ENCODE assay signal across 8 cellular contexts in the genomic region with DNA sequence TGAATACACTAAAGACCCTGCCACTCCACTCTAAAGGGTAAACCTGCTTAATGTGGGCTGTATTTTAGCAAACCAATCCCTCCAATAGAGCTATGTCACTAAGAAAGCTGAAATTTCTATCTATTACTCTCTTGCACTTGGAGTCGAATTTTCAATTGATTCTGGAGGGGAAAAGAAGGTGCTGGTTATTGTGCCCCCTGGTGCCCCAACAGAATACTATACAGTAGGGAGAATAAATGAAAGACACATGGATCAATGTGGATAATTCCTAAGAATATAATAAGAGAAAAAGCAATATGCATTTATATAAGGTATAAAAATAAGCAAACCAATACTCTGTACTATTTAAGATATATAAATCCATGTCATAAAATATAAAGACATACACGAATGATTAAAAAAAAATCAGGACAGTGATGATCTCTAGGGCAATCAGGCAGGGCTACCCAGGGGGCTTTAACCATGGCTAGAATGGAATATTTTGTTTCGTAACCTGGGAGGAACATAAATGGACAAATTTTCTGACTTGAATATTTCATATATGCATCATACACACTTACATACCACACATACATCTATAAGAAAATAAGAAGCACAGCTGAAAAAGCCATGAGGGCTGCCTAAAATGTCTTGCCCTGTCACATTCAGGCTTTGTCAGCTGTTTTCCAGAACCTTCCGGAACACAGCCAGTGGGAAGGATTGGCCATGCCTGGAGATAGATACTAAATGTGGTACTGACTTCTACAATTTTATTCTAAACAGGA. TPM values are rescaled to one million over a fixed set of nuclear protein-coding genes. Genes with fewer than 3 reads are reported as not detected.
DNase-seq lines count a peak whose midpoint lies in the region; ATAC-seq, FAIRE-seq and TF ChIP-seq lines count a peak whose summit lies in the region.

No MANE protein-coding gene starts in this region.

- CTCF ChIA-PET in A673 (lab: Charles Lee) = interaction anchor here (0.6 to 1.0 kb wide), 2 partner anchors 406 to 859 kb away, joined by 3 to 4 read pairs; no protein-coding TSS in a partner anchor
- CTCF ChIA-PET in endothelial cell of umbilical vein (lab: Charles Lee) = interaction anchor here (0.5 to 2.2 kb wide), 9 partner anchors 9 to 873 kb away, joined by 3 to 22 read pairs (median 4); no protein-coding TSS in a partner anchor

- intact Hi-C loops in A673 (cut with micrococcal nuclease; ENCODE audit: unreplicated experiment) (no loop called here), endothelial cell of umbilical vein (cut with micrococcal nuclease) (loop anchor here (1.0 kb wide), 1 partner anchor 860 kb away; no protein-coding TSS in a partner anchor)

- ATAC-seq in GM21619 (IDR thresholded peaks at IDR 0.05; ENCODE audit: unreplicated experiment) = no peak
- ATAC-seq in stimulated activated memory B cell treated with anti-CD40 and anti-IgM and Interleukin-4, amounts not matched to agents 10 μg/mL and 1 μg/mL and 100 μg/mL, for 72 hours = no peak

- FAIRE-seq in G401.6 (lab: Jason Lieb, UNC) (peak; percentile 49), endothelial cell of umbilical vein (lab: Jason Lieb, UNC) (peak; percentile 38)

- H3K27me3 Mint-ChIP-seq in progenitor cell of endocrine pancreas = no peaks in the 10 kb centered on the region
- no peaks in the 10 kb centered on the region for H3K27me3 Mint-ChIP-seq in stimulated activated memory B cell treated with anti-CD40 and anti-IgM and Interleukin-4, amounts not matched to agents 10 μg/mL and 1 μg/mL and 100 μg/mL, for 72 hours

- H3K27ac ChIP-seq in A673 (ENCODE audit: low read depth, low read length, poor library complexity, severe bottlenecking) (no peak overlapping the region), endothelial cell of umbilical vein (ENCODE audit: insufficient read depth, low read depth, low read length) (no peak overlapping the region)

- H3K9me1 ChIP-seq in endothelial cell of umbilical vein (replicated peaks; ENCODE audit: control insufficient read depth, extremely low read depth, insufficient read depth, low read length) = no peaks in the 10 kb centered on the region

- no peaks in the 10 kb centered on the region for H4K20me1 ChIP-seq in endothelial cell of umbilical vein (replicated peaks; ENCODE audit: control insufficient read depth, extremely low read depth, insufficient read depth, low read length)

- TF ChIP-seq CTCF in A673 (conservative IDR thresholded peaks at IDR 0.05; ENCODE audit: low read depth, low read length) (peak; percentile 57), endothelial cell of umbilical vein (IDR thresholded peaks at IDR 0.05; ENCODE audit: extremely low read depth in 1 of 2, insufficient read depth in 1 of 2, low read depth in 1 of 2, low read length in 2 of 2) (peak; percentile 27 to 32), progenitor cell of endocrine pancreas (IDR thresholded peaks at IDR 0.05; ENCODE audit: unreplicated experiment) (peak; percentile 63)

- H2AFZ ChIP-seq in endothelial cell of umbilical vein (ENCODE audit: low read depth, low read length) = no peak overlapping the region

- H3K4me1 Mint-ChIP-seq in progenitor cell of endocrine pancreas (ENCODE audit: low read depth) = no peaks in the 10 kb centered on the region
- H3K4me1 Mint-ChIP-seq in stimulated activated memory B cell treated with anti-CD40 and anti-IgM and Interleukin-4, amounts not matched to agents 10 μg/mL and 1 μg/mL and 100 μg/mL, for 72 hours = no peaks in the 10 kb centered on the region

- H3K4me3 ChIP-seq in A673 (ENCODE audit: low read depth, low read length, poor library complexity, severe bottlenecking) (no peak overlapping the region), endothelial cell of umbilical vein (replicated peaks in 1 of 3; ENCODE audit: insufficient read depth in 1 of 3, low read depth in 1 of 3, low read length in 3 of 3) (no peak overlapping the region)

- H3K4me1 ChIP-seq in A673 (ENCODE audit: insufficient read depth, low read length, poor library complexity, severe bottlenecking) (no peaks in the 10 kb centered on the region), endothelial cell of umbilical vein (ENCODE audit: control insufficient read depth, extremely low read depth, insufficient read depth, low read length) (no peaks in the 10 kb centered on the region)

- H3K27ac Mint-ChIP-seq in progenitor cell of endocrine pancreas = no peak overlapping the region
- H3K27ac Mint-ChIP-seq in stimulated activated memory B cell treated with anti-CD40 and anti-IgM and Interleukin-4, amounts not matched to agents 10 μg/mL and 1 μg/mL and 100 μg/mL, for 72 hours = no peak overlapping the region

- no peak overlapping the region for H3K4me3 Mint-ChIP-seq in progenitor cell of endocrine pancreas (ENCODE audit: low read depth)
- H3K4me3 Mint-ChIP-seq in stimulated activated memory B cell treated with anti-CD40 and anti-IgM and Interleukin-4, amounts not matched to agents 10 μg/mL and 1 μg/mL and 100 μg/mL, for 72 hours = no peak overlapping the region

- H3K79me2 ChIP-seq in endothelial cell of umbilical vein (ENCODE audit: control insufficient read depth, insufficient read depth, low read length) = no peaks in the 10 kb centered on the region

- no peak overlapping the region for H3K4me2 ChIP-seq in endothelial cell of umbilical vein (ENCODE audit: insufficient read depth, low read length)

- no peaks in the 10 kb centered on the region for H3K27me3 ChIP-seq in A673 (replicated peaks; ENCODE audit: insufficient read depth, low read depth, low read length, poor library complexity)
- no peaks in the 10 kb centered on the region for H3K27me3 ChIP-seq in endothelial cell of umbilical vein (ENCODE audit: control insufficient read depth in 2 of 2, insufficient read depth in 2 of 2, low read length in 2 of 2)

- dilution Hi-C loops in endothelial cell of umbilical vein (cut with MboI; ENCODE audit: extremely low pct_ligation_motif_present, low sequenced_read_pairs) = no loop called here

- no peak for TF ChIP-seq POLR2A in endothelial cell of umbilical vein (IDR thresholded peaks at IDR 0.05; ENCODE audit: low read depth, low read length)

- H3K9me3 ChIP-seq in A673 (ENCODE audit: low read depth, low read length, poor library complexity, severe bottlenecking) (no peaks in the 10 kb centered on the region), endothelial cell of umbilical vein (replicated peaks; ENCODE audit: control insufficient read depth, insufficient read depth, low read length) (no peaks in the 10 kb centered on the region)

- BruUV-seq in A673 (replicated peaks; lab: Mats Ljungman, UMichigan) (no TSS peak), endothelial cell of umbilical vein (replicated peaks; lab: Mats Ljungman, UMichigan) (no TSS peak)

- POLR2A ChIA-PET in A673 (lab: Charles Lee; ENCODE audit: low non-redundant PET) = no interaction called here
- POLR2A ChIA-PET in endothelial cell of umbilical vein (lab: Charles Lee) = no interaction called here

- H3K36me3 Mint-ChIP-seq in progenitor cell of endocrine pancreas (ENCODE audit: insufficient read depth) = peaks cover 7% of the 10 kb centered on the region
- H3K36me3 Mint-ChIP-seq in stimulated activated memory B cell treated with anti-CD40 and anti-IgM and Interleukin-4, amounts not matched to agents 10 μg/mL and 1 μg/mL and 100 μg/mL, for 72 hours = peaks cover 6% of the 10 kb centered on the region

- no peak overlapping the region for H3K9ac ChIP-seq in endothelial cell of umbilical vein (replicated peaks; ENCODE audit: extremely low read depth, insufficient read depth, low read length)

- no peaks in the 10 kb centered on the region for H3K36me3 ChIP-seq in A673 (ENCODE audit: insufficient read depth, low read length, poor library complexity, severe bottlenecking)
- H3K36me3 ChIP-seq in endothelial cell of umbilical vein (ENCODE audit: control insufficient read depth in 2 of 2, extremely low read depth in 1 of 2, insufficient read depth in 2 of 2, low read length in 2 of 2) = no peaks in the 10 kb centered on the region

- DNase-seq in A673 (ENCODE audit: low spot score) = peak; percentile 36
- peak; percentile 46 for DNase-seq in NCI-H1694 treated with DMSO at 0.1 percent for 48 hours (lab: John Stamatoyannopoulos, UW)
- DNase-seq in endothelial cell of umbilical vein (ENCODE audit: low read depth, low spot score) = peak; percentile 35
- DNase-seq in progenitor cell of endocrine pancreas (ENCODE audit: low spot score, unreplicated experiment) = no peak
- no peak for DNase-seq in NCI-H1930 (lab: John Stamatoyannopoulos, UW)

- H3K9me3 Mint-ChIP-seq in progenitor cell of endocrine pancreas (ENCODE audit: low read depth) = peaks cover 4% of the 10 kb centered on the region
- peaks cover 2% of the 10 kb centered on the region for H3K9me3 Mint-ChIP-seq in stimulated activated memory B cell treated with anti-CD40 and anti-IgM and Interleukin-4, amounts not matched to agents 10 μg/mL and 1 μg/mL and 100 μg/mL, for 72 hours

TF ChIP-seq in endothelial cell of umbilical vein, 7 proteins besides CTCF, POLR2A, EP300 and RAD21:
- TF ChIP-seq, protein P1, sequence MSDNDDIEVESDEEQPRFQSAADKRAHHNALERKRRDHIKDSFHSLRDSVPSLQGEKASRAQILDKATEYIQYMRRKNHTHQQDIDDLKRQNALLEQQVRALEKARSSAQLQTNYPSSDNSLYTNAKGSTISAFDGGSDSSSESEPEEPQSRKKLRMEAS (IDR thresholded peaks at IDR 0.05; ENCODE audit: insufficient read depth, insufficient read length) = no peak

RNA-seq across cellular contexts. Expression of gene EFCAB11, which starts 54.4 kb away (rescaled TPM):
- 8.4 and 8.8 TPM in 2 replicates for total RNA-seq in A673 (2021)
- total RNA-seq in endothelial cell of umbilical vein = 6.3 and 11.2 TPM in 2 replicates
- 2.1 and 2.8 TPM in 2 replicates for polyA plus RNA-seq in endothelial cell of umbilical vein
- 5.3 and 5.6 TPM in 2 replicates for polyA plus RNA-seq in endothelial cell of umbilical vein (2011; cell fraction: cytosol; rRNA removed)
- 2.5 and 3.5 TPM in 2 replicates for polyA plus RNA-seq in endothelial cell of umbilical vein (2011; cell fraction: nucleus; rRNA removed)
- polyA plus RNA-seq in endothelial cell of umbilical vein (2012) = 7.7 and 13.4 TPM in 2 replicates
- polyA minus RNA-seq in endothelial cell of umbilical vein = 2.6 and 3.7 TPM in 2 replicates
- 4.5 TPM for polyA minus RNA-seq in endothelial cell of umbilical vein (2011; cell fraction: cytosol; rRNA and poly(A)+ RNA removed)
- 2.7 and 7.4 TPM in 2 replicates for polyA minus RNA-seq in endothelial cell of umbilical vein (2011; cell fraction: nucleus; rRNA and poly(A)+ RNA removed)
- 18.1 and 20.8 TPM in 2 replicates for total RNA-seq in progenitor cell of endocrine pancreas

RNA-seq across cellular contexts. Expression of gene TDP1, which starts 55.6 kb away (rescaled TPM):
- total RNA-seq in A673 (2021) (45.6 and 48.0 TPM in 2 replicates), endothelial cell of umbilical vein (30.5 and 33.9 TPM in 2 replicates), progenitor cell of endocrine pancreas (45.9 and 46.6 TPM in 2 replicates)
- polyA plus RNA-seq in endothelial cell of umbilical vein = 14.1 and 14.2 TPM in 2 replicates
- 22.8 and 23.4 TPM in 2 replicates for polyA plus RNA-seq in endothelial cell of umbilical vein (2011; cell fraction: cytosol; rRNA removed)
- polyA plus RNA-seq in endothelial cell of umbilical vein (2011; cell fraction: nucleus; rRNA removed) = 27.3 and 36.0 TPM in 2 replicates
- polyA plus RNA-seq in endothelial cell of umbilical vein (2012) = 21.0 and 29.7 TPM in 2 replicates
- 22.2 and 30.5 TPM in 2 replicates for polyA minus RNA-seq in endothelial cell of umbilical vein
- 20.2 TPM for polyA minus RNA-seq in endothelial cell of umbilical vein (2011; cell fraction: cytosol; rRNA and poly(A)+ RNA removed)
- polyA minus RNA-seq in endothelial cell of umbilical vein (2011; cell fraction: nucleus; rRNA and poly(A)+ RNA removed) = 23.9 and 40.0 TPM in 2 replicates

Comparison
In these comparisons a context has a peak if more than half of its experiments do, and no peak if none do; other contexts are left out.
1. DNase-seq: peak in A673 (single experiment), NCI-H1694 treated with DMSO at 0.1 percent for 48 hours (single experiment) and endothelial cell of umbilical vein (single experiment); none in progenitor cell of endocrine pancreas (single experiment) and NCI-H1930 (0 of 2).
2. Peak in every context shown above with its lines, with median percentiles within 50 percentile points of each other: CTCF ChIP-seq.